In the genomic region with DNA sequence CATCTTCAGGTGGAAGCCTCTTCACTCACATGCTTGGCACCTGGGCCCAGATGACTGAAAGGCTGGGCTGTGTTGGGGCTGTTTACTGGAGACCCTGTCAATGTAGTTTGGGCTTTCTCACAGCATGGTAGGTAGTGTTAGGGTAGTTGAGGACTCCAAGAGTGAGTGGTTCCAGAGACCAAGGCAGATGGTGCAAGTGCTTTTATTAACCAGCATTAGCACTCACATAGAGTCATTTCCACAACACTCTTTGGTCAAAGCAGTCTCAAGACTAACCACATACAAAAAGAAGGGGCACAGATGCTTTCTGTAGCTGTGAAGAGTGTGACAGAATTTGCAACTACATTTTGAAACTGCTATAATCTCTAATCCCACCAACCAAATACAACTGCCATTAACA, we compare ENCODE assay signal across 13 cellular contexts.
DNase-seq lines count a peak whose midpoint lies in the region; ATAC-seq, FAIRE-seq and TF ChIP-seq lines count a peak whose summit lies in the region.
"Had no signal": no experiment of that assay in that cellular context is flagged by ENCODE, and none has a peak within 500 bp of the region (broad histone marks: within the 10 kb centered on the region; RNA-seq: fewer than 3 reads in every experiment).

No MANE protein-coding gene starts in this region.

- no peak overlapping the region for H3K4me3 Mint-ChIP-seq in activated CD4-positive, alpha-beta T cell treated with anti-CD3 and anti-CD28 coated beads for 36 hours

- no peak overlapping the region for H3K4me3 ChIP-seq in A673 (ENCODE audit: low read depth, low read length, poor library complexity, severe bottlenecking)

- intact Hi-C loops in activated CD4-positive, alpha-beta T cell treated with anti-CD3 and anti-CD28 coated beads for 36 hours (cut with DNase I, micrococcal nuclease): no loop called here
- intact Hi-C loops in A673 (cut with micrococcal nuclease; ENCODE audit: unreplicated experiment): no loop called here

- no peaks in the 10 kb centered on the region for H3K27me3 Mint-ChIP-seq in activated CD4-positive, alpha-beta T cell treated with anti-CD3 and anti-CD28 coated beads for 36 hours

- no peak for DNase-seq in activated CD4-positive, alpha-beta T cell treated with anti-CD3 and anti-CD28 coated beads for 36 hours
- DNase-seq in activated CD4-positive, alpha-beta T cell treated with anti-CD3 and anti-CD28 coated beads, Interleukin-2, amount 50 U/mL, for 4 hours: no peak
- peak; percentile 22 for DNase-seq in myocyte (ENCODE audit: low read depth)
- no peak for DNase-seq in A673 (ENCODE audit: low spot score)
- DNase-seq in HK-2 (ENCODE audit: unreplicated experiment): no peak
- DNase-seq in HTR-8/SVneo (ENCODE audit: insufficient read length, low spot score): no peak
- DNase-seq: 8988T; activated T-cell treated with anti-CD3 and anti-CD28 coated beads, Interleukin-2, amount 50 U/mL, for 48 hours; brain microvascular endothelial cell; NCI-H2227 treated with DMSO at 0.1 percent for 48 hours had no signal

- FAIRE-seq in HTR-8/SVneo (lab: Jason Lieb, UNC): no peak

- POLR2A ChIA-PET in activated CD4-positive, alpha-beta T cell treated with anti-CD3 and anti-CD28 coated beads for 36 hours (lab: Charles Lee): no interaction called here
- POLR2A ChIA-PET in A673 (lab: Charles Lee; ENCODE audit: low non-redundant PET): no interaction called here

- no peak overlapping the region for H3K27ac Mint-ChIP-seq in activated CD4-positive, alpha-beta T cell treated with anti-CD3 and anti-CD28 coated beads for 36 hours

- H3K27me3 ChIP-seq in A673 (replicated peaks; ENCODE audit: insufficient read depth, low read depth, low read length, poor library complexity): no peaks in the 10 kb centered on the region
- H3K27me3 ChIP-seq: brain microvascular endothelial cell had no signal

- peak; percentile 36 for ATAC-seq in activated CD4-positive, alpha-beta T cell treated with anti-CD3 and anti-CD28 coated beads for 36 hours
- ATAC-seq in GM21528 (IDR thresholded peaks at IDR 0.05; ENCODE audit: low FRiP score, unreplicated experiment) (peak; percentile 96), HG03103 (IDR thresholded peaks at IDR 0.05; ENCODE audit: low read depth, unreplicated experiment) (peak; percentile 79)

- no TSS peak for BruUV-seq in A673 (replicated peaks; lab: Mats Ljungman, UMichigan)

- H3K36me3 ChIP-seq in A673 (ENCODE audit: insufficient read depth, low read length, poor library complexity, severe bottlenecking): no peaks in the 10 kb centered on the region
- H3K36me3 ChIP-seq: brain microvascular endothelial cell had no signal

- H3K36me3 Mint-ChIP-seq in activated CD4-positive, alpha-beta T cell treated with anti-CD3 and anti-CD28 coated beads for 36 hours (ENCODE audit: low read depth): peaks cover 4% of the 10 kb centered on the region

- peaks cover 10% of the 10 kb centered on the region for H3K9me3 Mint-ChIP-seq in activated CD4-positive, alpha-beta T cell treated with anti-CD3 and anti-CD28 coated beads for 36 hours (ENCODE audit: low read depth)

- H3K27ac ChIP-seq in A673 (ENCODE audit: low read depth, low read length, poor library complexity, severe bottlenecking): no peak overlapping the region
- H3K27ac ChIP-seq: brain microvascular endothelial cell, RWPE1 had no signal

- CTCF ChIA-PET in activated CD4-positive, alpha-beta T cell treated with anti-CD3 and anti-CD28 coated beads for 36 hours (lab: Charles Lee): no interaction called here
- CTCF ChIA-PET in A673 (lab: Charles Lee): no interaction called here

- peaks cover 5% of the 10 kb centered on the region for H3K4me1 Mint-ChIP-seq in activated CD4-positive, alpha-beta T cell treated with anti-CD3 and anti-CD28 coated beads for 36 hours

- no peaks in the 10 kb centered on the region for H3K9me3 ChIP-seq in A673 (ENCODE audit: low read depth, low read length, poor library complexity, severe bottlenecking)

- H3K4me1 ChIP-seq in A673 (ENCODE audit: insufficient read depth, low read length, poor library complexity, severe bottlenecking): peaks cover 6% of the 10 kb centered on the region

- TF ChIP-seq CTCF in A673 (conservative IDR thresholded peaks at IDR 0.05; ENCODE audit: low read depth, low read length): no peak

Comparison
In these comparisons a context has a peak if more than half of its experiments do, and no peak if none do; other contexts are left out.
1. ATAC-seq: peak in every context shown above with its lines; median percentile 96 in GM21528; 79 in HG03103; 36 in activated CD4-positive, alpha-beta T cell treated with anti-CD3 and anti-CD28 coated beads for 36 hours.